In the genomic region with DNA sequence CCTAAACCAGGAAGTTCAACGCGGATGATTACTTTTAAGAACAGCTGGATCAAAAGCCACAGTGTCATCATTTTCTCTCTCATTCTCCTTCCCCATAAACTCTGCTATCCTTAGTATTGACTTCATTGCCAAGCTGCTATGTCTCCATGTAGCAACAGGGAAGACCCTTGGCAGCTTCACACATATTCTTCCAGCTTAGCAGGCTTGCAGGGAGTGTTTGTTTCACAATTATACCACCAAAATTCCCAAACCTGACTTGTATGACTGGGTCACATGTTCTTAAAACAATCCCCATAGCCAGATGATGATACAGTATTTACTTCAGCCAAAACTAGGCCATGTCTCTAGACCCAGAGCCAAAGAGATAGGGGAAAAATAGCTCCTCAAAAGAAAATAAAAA, we compare ENCODE assay signal across 1 cellular context.
TF ChIP-seq lines count a peak whose summit lies in the region.

No MANE protein-coding gene starts in this region.

TF ChIP-seq in GM23338, 12 proteins besides CTCF, POLR2A, EP300 and RAD21 (continued from another document):
- TF ChIP-seq, protein P1, sequence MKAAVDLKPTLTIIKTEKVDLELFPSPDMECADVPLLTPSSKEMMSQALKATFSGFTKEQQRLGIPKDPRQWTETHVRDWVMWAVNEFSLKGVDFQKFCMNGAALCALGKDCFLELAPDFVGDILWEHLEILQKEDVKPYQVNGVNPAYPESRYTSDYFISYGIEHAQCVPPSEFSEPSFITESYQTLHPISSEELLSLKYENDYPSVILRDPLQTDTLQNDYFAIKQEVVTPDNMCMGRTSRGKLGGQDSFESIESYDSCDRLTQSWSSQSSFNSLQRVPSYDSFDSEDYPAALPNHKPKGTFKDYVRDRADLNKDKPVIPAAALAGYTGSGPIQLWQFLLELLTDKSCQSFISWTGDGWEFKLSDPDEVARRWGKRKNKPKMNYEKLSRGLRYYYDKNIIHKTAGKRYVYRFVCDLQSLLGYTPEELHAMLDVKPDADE (IDR thresholded peaks at IDR 0.05) = no peak
- no peak for TF ChIP-seq ZNF331 (CRISPR knock-in tag; IDR thresholded peaks at IDR 0.05; ENCODE audit: low read depth)
- TF ChIP-seq CREB1 (CRISPR knock-in tag; IDR thresholded peaks at IDR 0.05; ENCODE audit: low read depth) = no peak
- TF ChIP-seq EZH2phosphoT487 (IDR thresholded peaks at IDR 0.05; ENCODE audit: unreplicated experiment) = no peak
- no peak for TF ChIP-seq ZNF114 (CRISPR knock-in tag; IDR thresholded peaks at IDR 0.05)
- TF ChIP-seq NANOG (IDR thresholded peaks at IDR 0.05; ENCODE audit: borderline replicate concordance) = no peak
- TF ChIP-seq JUNB (IDR thresholded peaks at IDR 0.05; ENCODE audit: unreplicated experiment) = no peak
- TF ChIP-seq, protein P2, sequence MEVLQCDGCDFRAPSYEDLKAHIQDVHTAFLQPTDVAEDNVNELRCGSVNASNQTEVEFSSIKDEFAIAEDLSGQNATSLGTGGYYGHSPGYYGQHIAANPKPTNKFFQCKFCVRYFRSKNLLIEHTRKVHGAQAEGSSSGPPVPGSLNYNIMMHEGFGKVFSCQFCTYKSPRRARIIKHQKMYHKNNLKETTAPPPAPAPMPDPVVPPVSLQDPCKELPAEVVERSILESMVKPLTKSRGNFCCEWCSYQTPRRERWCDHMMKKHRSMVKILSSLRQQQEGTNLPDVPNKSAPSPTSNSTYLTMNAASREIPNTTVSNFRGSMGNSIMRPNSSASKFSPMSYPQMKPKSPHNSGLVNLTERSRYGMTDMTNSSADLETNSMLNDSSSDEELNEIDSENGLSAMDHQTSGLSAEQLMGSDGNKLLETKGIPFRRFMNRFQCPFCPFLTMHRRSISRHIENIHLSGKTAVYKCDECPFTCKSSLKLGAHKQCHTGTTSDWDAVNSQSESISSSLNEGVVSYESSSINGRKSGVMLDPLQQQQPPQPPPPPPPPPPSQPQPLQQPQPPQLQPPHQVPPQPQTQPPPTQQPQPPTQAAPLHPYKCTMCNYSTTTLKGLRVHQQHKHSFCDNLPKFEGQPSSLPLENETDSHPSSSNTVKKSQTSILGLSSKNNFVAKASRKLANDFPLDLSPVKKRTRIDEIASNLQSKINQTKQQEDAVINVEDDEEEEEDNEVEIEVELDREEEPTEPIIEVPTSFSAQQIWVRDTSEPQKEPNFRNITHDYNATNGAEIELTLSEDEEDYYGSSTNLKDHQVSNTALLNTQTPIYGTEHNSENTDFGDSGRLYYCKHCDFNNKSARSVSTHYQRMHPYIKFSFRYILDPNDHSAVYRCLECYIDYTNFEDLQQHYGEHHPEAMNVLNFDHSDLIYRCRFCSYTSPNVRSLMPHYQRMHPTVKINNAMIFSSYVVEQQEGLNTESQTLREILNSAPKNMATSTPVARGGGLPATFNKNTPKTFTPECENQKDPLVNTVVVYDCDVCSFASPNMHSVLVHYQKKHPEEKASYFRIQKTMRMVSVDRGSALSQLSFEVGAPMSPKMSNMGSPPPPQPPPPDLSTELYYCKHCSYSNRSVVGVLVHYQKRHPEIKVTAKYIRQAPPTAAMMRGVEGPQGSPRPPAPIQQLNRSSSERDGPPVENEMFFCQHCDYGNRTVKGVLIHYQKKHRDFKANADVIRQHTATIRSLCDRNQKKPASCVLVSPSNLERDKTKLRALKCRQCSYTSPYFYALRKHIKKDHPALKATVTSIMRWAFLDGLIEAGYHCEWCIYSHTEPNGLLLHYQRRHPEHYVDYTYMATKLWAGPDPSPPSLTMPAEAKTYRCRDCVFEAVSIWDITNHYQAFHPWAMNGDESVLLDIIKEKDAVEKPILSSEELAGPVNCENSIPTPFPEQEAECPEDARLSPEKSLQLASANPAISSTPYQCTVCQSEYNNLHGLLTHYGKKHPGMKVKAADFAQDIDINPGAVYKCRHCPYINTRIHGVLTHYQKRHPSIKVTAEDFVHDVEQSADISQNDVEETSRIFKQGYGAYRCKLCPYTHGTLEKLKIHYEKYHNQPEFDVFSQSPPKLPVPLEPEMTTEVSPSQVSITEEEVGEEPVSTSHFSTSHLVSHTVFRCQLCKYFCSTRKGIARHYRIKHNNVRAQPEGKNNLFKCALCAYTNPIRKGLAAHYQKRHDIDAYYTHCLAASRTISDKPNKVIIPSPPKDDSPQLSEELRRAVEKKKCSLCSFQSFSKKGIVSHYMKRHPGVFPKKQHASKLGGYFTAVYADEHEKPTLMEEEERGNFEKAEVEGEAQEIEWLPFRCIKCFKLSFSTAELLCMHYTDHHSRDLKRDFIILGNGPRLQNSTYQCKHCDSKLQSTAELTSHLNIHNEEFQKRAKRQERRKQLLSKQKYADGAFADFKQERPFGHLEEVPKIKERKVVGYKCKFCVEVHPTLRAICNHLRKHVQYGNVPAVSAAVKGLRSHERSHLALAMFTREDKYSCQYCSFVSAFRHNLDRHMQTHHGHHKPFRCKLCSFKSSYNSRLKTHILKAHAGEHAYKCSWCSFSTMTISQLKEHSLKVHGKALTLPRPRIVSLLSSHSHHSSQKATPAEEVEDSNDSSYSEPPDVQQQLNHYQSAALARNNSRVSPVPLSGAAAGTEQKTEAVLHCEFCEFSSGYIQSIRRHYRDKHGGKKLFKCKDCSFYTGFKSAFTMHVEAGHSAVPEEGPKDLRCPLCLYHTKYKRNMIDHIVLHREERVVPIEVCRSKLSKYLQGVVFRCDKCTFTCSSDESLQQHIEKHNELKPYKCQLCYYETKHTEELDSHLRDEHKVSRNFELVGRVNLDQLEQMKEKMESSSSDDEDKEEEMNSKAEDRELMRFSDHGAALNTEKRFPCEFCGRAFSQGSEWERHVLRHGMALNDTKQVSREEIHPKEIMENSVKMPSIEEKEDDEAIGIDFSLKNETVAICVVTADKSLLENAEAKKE (CRISPR knock-in tag; IDR thresholded peaks at IDR 0.05) = no peak
